Comparison of ENCODE assay signal across 2 cellular contexts in the genomic region with DNA sequence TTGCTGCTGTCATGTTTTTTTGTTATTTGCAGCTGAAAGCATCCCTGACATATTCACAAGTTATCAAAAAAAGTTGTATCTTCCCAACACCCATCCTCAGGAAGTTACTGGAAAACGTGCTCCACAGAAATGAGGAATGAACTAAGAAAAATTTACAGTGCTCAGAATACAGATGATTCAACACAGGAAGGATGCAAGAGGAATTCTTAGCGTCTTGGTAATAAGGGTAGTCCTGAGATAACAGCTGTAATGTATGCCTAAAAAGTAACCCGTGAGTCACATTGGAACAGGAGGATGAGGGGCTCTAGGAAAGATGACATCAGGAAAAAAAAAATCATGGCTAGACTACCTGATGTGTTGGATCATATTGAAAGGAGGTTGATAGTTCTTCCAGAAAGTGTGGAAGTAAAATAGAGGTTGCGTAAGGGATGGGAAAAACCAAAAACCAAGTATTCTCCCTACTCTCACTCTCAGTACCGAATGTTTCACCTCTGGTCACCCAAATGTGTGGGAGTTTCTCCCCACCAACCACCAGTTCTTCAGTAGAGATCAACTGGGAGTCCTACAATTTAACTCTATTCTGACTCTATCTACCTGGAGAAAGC.
A peak's percentile ranks its signal among the peaks of the same experiment; 100 is the strongest.
TF ChIP-seq lines count a peak whose summit lies in the region.

No MANE protein-coding gene starts in this region.

TF ChIP-seq in SK-N-SH, 30 proteins besides CTCF, POLR2A, EP300 and RAD21 (continued from another document):
- no peak for TF ChIP-seq SIN3A (IDR thresholded peaks at IDR 0.05; ENCODE audit: borderline replicate concordance, low read depth, low read length)
- TF ChIP-seq GATA2 (CRISPR knock-in tag; IDR thresholded peaks at IDR 0.05): no peak
- TF ChIP-seq FOSL2 (IDR thresholded peaks at IDR 0.05; ENCODE audit: borderline replicate concordance, low read depth): peak; percentile 89
- peak; percentile 46; the same call in 1 of the 2 replicates for TF ChIP-seq POLR2AphosphoS5 (IDR thresholded peaks at IDR 0.05; ENCODE audit: low read depth, low read length)
- TF ChIP-seq CHD2 (IDR thresholded peaks at IDR 0.05; ENCODE audit: low read length, partially characterized antibody): no peak
- peak; percentile 32; the same call in 1 of the 2 replicates for TF ChIP-seq MEF2A (IDR thresholded peaks at IDR 0.05; ENCODE audit: borderline replicate concordance, low read depth)
- TF ChIP-seq, protein P1, sequence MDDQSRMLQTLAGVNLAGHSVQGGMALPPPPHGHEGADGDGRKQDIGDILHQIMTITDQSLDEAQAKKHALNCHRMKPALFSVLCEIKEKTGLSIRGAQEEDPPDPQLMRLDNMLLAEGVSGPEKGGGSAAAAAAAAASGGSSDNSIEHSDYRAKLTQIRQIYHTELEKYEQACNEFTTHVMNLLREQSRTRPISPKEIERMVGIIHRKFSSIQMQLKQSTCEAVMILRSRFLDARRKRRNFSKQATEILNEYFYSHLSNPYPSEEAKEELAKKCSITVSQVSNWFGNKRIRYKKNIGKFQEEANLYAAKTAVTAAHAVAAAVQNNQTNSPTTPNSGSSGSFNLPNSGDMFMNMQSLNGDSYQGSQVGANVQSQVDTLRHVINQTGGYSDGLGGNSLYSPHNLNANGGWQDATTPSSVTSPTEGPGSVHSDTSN (IDR thresholded peaks at IDR 0.05): peak; percentile 51
- TF ChIP-seq, protein P2, sequence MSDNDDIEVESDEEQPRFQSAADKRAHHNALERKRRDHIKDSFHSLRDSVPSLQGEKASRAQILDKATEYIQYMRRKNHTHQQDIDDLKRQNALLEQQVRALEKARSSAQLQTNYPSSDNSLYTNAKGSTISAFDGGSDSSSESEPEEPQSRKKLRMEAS (IDR thresholded peaks at IDR 0.05; ENCODE audit: low read depth): peak; percentile 84
- TF ChIP-seq NFIC (IDR thresholded peaks at IDR 0.05; ENCODE audit: borderline replicate concordance): peak; percentile 54; the same call in 1 of the 2 replicates
- TF ChIP-seq RFX5 (IDR thresholded peaks at IDR 0.05; ENCODE audit: low read length): no peak
- TF ChIP-seq RXRA (IDR thresholded peaks at IDR 0.05; ENCODE audit: borderline replicate concordance, low read depth): peak; percentile 49; the same call in 1 of the 2 replicates
- TF ChIP-seq TEAD4 (IDR thresholded peaks at IDR 0.05; ENCODE audit: borderline replicate concordance, insufficient read depth): peak; percentile 79; the same call in 1 of the 2 replicates
- TF ChIP-seq, protein P3, sequence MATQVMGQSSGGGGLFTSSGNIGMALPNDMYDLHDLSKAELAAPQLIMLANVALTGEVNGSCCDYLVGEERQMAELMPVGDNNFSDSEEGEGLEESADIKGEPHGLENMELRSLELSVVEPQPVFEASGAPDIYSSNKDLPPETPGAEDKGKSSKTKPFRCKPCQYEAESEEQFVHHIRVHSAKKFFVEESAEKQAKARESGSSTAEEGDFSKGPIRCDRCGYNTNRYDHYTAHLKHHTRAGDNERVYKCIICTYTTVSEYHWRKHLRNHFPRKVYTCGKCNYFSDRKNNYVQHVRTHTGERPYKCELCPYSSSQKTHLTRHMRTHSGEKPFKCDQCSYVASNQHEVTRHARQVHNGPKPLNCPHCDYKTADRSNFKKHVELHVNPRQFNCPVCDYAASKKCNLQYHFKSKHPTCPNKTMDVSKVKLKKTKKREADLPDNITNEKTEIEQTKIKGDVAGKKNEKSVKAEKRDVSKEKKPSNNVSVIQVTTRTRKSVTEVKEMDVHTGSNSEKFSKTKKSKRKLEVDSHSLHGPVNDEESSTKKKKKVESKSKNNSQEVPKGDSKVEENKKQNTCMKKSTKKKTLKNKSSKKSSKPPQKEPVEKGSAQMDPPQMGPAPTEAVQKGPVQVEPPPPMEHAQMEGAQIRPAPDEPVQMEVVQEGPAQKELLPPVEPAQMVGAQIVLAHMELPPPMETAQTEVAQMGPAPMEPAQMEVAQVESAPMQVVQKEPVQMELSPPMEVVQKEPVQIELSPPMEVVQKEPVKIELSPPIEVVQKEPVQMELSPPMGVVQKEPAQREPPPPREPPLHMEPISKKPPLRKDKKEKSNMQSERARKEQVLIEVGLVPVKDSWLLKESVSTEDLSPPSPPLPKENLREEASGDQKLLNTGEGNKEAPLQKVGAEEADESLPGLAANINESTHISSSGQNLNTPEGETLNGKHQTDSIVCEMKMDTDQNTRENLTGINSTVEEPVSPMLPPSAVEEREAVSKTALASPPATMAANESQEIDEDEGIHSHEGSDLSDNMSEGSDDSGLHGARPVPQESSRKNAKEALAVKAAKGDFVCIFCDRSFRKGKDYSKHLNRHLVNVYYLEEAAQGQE (IDR thresholded peaks at IDR 0.05; ENCODE audit: low read depth, low read length): no peak

TF ChIP-seq in SK-N-SH treated with all-trans-retinoic acid at 6 μM for 48 hours, 23 proteins besides CTCF, POLR2A, EP300 and RAD21 (continued from another document):
- TF ChIP-seq, protein P4, sequence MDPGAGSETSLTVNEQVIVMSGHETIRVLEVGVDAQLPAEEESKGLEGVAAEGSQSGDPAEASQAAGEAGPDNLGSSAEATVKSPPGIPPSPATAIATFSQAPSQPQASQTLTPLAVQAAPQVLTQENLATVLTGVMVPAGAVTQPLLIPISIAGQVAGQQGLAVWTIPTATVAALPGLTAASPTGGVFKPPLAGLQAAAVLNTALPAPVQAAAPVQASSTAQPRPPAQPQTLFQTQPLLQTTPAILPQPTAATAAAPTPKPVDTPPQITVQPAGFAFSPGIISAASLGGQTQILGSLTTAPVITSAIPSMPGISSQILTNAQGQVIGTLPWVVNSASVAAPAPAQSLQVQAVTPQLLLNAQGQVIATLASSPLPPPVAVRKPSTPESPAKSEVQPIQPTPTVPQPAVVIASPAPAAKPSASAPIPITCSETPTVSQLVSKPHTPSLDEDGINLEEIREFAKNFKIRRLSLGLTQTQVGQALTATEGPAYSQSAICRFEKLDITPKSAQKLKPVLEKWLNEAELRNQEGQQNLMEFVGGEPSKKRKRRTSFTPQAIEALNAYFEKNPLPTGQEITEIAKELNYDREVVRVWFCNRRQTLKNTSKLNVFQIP (CRISPR knock-in tag; IDR thresholded peaks at IDR 0.05; ENCODE audit: borderline replicate concordance, low read depth): no peak
- TF ChIP-seq ZNF70 (CRISPR knock-in tag; IDR thresholded peaks at IDR 0.05) (no peak), GLIS3 (CRISPR knock-in tag; IDR thresholded peaks at IDR 0.05) (no peak), ESRRG (CRISPR knock-in tag; IDR thresholded peaks at IDR 0.05) (no peak), ISL1 (CRISPR knock-in tag; IDR thresholded peaks at IDR 0.05) (no peak), ZFP30 (CRISPR knock-in tag; IDR thresholded peaks at IDR 0.05) (no peak), BACH2 (CRISPR knock-in tag; IDR thresholded peaks at IDR 0.05; ENCODE audit: borderline replicate concordance) (no peak), ZFP3 (CRISPR knock-in tag; IDR thresholded peaks at IDR 0.05) (no peak), TOX (CRISPR knock-in tag; IDR thresholded peaks at IDR 0.05; ENCODE audit: borderline replicate concordance) (no peak), OSR1 (CRISPR knock-in tag; IDR thresholded peaks at IDR 0.05) (no peak), CSDC2 (CRISPR knock-in tag; IDR thresholded peaks at IDR 0.05) (no peak), RARB (CRISPR knock-in tag; IDR thresholded peaks at IDR 0.05) (no peak), PPARA (CRISPR knock-in tag; IDR thresholded peaks at IDR 0.05; ENCODE audit: borderline replicate concordance) (no peak)
- TF ChIP-seq, protein P5, sequence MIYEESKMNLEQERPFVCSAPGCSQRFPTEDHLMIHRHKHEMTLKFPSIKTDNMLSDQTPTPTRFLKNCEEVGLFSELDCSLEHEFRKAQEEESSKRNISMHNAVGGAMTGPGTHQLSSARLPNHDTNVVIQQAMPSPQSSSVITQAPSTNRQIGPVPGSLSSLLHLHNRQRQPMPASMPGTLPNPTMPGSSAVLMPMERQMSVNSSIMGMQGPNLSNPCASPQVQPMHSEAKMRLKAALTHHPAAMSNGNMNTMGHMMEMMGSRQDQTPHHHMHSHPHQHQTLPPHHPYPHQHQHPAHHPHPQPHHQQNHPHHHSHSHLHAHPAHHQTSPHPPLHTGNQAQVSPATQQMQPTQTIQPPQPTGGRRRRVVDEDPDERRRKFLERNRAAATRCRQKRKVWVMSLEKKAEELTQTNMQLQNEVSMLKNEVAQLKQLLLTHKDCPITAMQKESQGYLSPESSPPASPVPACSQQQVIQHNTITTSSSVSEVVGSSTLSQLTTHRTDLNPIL (CRISPR knock-in tag; IDR thresholded peaks at IDR 0.05; ENCODE audit: low read depth): no peak
- TF ChIP-seq, protein P6, sequence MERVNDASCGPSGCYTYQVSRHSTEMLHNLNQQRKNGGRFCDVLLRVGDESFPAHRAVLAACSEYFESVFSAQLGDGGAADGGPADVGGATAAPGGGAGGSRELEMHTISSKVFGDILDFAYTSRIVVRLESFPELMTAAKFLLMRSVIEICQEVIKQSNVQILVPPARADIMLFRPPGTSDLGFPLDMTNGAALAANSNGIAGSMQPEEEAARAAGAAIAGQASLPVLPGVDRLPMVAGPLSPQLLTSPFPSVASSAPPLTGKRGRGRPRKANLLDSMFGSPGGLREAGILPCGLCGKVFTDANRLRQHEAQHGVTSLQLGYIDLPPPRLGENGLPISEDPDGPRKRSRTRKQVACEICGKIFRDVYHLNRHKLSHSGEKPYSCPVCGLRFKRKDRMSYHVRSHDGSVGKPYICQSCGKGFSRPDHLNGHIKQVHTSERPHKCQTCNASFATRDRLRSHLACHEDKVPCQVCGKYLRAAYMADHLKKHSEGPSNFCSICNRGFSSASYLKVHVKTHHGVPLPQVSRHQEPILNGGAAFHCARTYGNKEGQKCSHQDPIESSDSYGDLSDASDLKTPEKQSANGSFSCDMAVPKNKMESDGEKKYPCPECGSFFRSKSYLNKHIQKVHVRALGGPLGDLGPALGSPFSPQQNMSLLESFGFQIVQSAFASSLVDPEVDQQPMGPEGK (CRISPR knock-in tag; IDR thresholded peaks at IDR 0.05; ENCODE audit: borderline replicate concordance): no peak
